ENCODE assay signal across 8 cellular contexts in the genomic region with DNA sequence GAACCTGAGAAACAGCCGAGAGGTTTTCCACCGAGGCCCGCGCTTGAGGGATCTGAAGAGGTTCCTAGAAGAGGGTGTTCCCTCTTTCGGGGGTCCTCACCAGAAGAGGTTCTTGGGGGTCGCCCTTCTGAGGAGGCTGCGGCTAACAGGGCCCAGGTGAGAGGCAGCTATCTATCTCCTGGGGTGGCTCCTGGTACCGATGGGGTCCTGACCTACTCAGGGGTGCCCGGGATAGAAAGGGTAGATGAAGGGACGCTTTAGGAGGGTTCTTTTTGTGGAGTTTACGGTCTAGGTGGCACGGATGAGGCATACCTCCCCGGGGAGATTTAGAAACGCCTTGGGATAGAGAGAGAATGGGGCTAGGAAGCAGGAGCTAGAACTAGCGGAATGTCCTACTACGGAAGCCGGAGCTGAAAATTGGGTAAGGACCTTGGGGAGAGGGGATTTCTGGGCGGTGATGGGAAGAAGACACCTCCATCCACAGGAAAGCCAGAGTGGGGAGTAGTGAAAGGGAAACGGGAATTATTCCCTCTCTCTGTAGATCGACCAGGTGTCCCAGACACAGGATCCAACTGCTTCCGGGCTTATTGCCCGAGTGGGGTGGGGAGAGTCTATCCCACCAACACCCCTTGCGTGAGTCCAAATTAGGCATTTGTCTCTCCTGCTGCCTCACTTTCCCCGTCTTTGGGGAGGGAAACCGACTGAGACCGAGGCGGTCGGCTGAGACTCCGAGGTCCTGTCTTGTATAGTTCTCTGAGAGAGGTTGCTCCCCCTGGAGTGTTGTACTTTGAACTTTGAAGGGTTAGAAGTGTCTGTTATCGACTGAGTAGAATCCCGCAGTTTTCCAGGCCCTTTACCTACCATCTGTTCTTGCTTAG. TPM values are rescaled to one million over a fixed set of nuclear protein-coding genes. Genes with fewer than 3 reads are reported as not detected.
DNase-seq lines count a peak whose midpoint lies in the region; ATAC-seq, FAIRE-seq and TF ChIP-seq lines count a peak whose summit lies in the region.

No MANE protein-coding gene starts in this region.

- peak overlapping the region; percentile 84 for H3K9ac ChIP-seq in IMR-90 (ENCODE audit: low read depth, low read length)

- H3K4me3 ChIP-seq in IMR-90 (ENCODE audit: insufficient read depth, low read depth, low read length) (peak overlapping the region; percentile 74), epithelial cell of esophagus (ENCODE audit: low read length) (peak overlapping the region; percentile 94), muscle layer of duodenum (ENCODE audit: low read depth in 1 of 2, low read length in 2 of 2) (peak overlapping the region; percentile 89 to 95)

- H4K20me1 ChIP-seq in IMR-90 (ENCODE audit: insufficient read depth, low read length), result peaks cover 14% of the 10 kb centered on the region; the same call in 1 of the 2 replicates

- H3K79me1 ChIP-seq in IMR-90 (ENCODE audit: low read depth in 1 of 2, low read length in 2 of 2), result peaks cover 14 to 71% of the 10 kb centered on the region in 2 experiments

- H2BK5ac ChIP-seq in IMR-90 (ENCODE audit: low read depth, low read length, poor library complexity, severe bottlenecking), result peak overlapping the region; percentile 80

- peak overlapping the region; percentile 12; the same call in 1 of the 3 replicates for H2BK15ac ChIP-seq in IMR-90 (ENCODE audit: low read depth, low read length)

- DNase-seq in A172 (ENCODE audit: low spot score) (peak; percentile 42), GM12891 (ENCODE audit: insufficient read length, low spot score) (no peak), IMR-90 (no peak), epithelial cell of esophagus (ENCODE audit: low read depth) (peak; percentile 36), 8988T (no peak)
- DNase-seq in activated CD4-positive, alpha-beta T cell treated with anti-CD3 and anti-CD28 coated beads, Interleukin-2, amount 50 U/mL, for 24 hours (ENCODE audit: low read depth in 1 of 2, low spot score in 1 of 2), result peak; percentile 3 to 14

- H4K91ac ChIP-seq in IMR-90 (ENCODE audit: insufficient read depth, low read depth, low read length), result peak overlapping the region; percentile 83

- CTCF ChIA-PET in IMR-90 (lab: Yijun Ruan, JAX), result no interaction called here

- H3K4ac ChIP-seq in IMR-90 (ENCODE audit: low read depth, low read length), result peak overlapping the region; percentile 90

- TF ChIP-seq CTCF in IMR-90 (conservative IDR thresholded peaks at IDR 0.05; ENCODE audit: low read depth, low read length) (no peak), epithelial cell of esophagus (IDR thresholded peaks at IDR 0.05; ENCODE audit: insufficient read depth, low read depth, low read length, missing control alignments) (no peak)

- peak; percentile 51 for FAIRE-seq in GM12891 (lab: Jason Lieb, UNC)

- H3K18ac ChIP-seq in IMR-90 (ENCODE audit: low read depth, low read length), result peak overlapping the region; percentile 19

- peak overlapping the region; percentile 99 for H2AK9ac ChIP-seq in IMR-90 (replicated peaks; ENCODE audit: low read depth, low read length, poor library complexity)

- peak overlapping the region; percentile 97 for H3K23ac ChIP-seq in IMR-90 (ENCODE audit: low read depth, low read length)

- H3K56ac ChIP-seq in IMR-90 (ENCODE audit: extremely low read depth, insufficient read depth, low read length), result peak overlapping the region; percentile 70

- intact Hi-C loops in IMR-90 (cut with micrococcal nuclease), result loop anchor here (2.0 kb wide), 1 partner anchor 114 kb away; no protein-coding TSS in a partner anchor

- H3K27ac ChIP-seq in IMR-90 (ENCODE audit: insufficient read depth, low read length) (peak overlapping the region; percentile 94), muscle layer of duodenum (ENCODE audit: low read length) (peak overlapping the region; percentile 92)

- H2AFZ ChIP-seq in IMR-90 (replicated peaks; ENCODE audit: low read length, poor library complexity), result peak overlapping the region; percentile 95

- no peaks in the 10 kb centered on the region; the same call in 1 of the 2 replicates for H3K36me3 ChIP-seq in IMR-90 (ENCODE audit: control insufficient read depth, insufficient read depth, low read length)
- peaks cover 0 to 5% of the 10 kb centered on the region in 2 donors for H3K36me3 ChIP-seq in muscle layer of duodenum (ENCODE audit: control insufficient read depth in 1 of 2, insufficient read depth in 2 of 2, low read length in 2 of 2)

- H3K9me1 ChIP-seq in IMR-90 (ENCODE audit: insufficient read depth, low read length), result no peaks in the 10 kb centered on the region; the same call in 1 of the 2 replicates

- no peaks in the 10 kb centered on the region for H3K27me3 ChIP-seq in IMR-90 (ENCODE audit: control insufficient read depth, insufficient read depth, low read length)
- H3K27me3 ChIP-seq in muscle layer of duodenum (ENCODE audit: low read depth, low read length), result no peaks in the 10 kb centered on the region

- H3K9me3 ChIP-seq in IMR-90 (ENCODE audit: control insufficient read depth, insufficient read depth, low read length) (no peaks in the 10 kb centered on the region), muscle layer of duodenum (ENCODE audit: control insufficient read depth in 1 of 2, low read length in 2 of 2) (no peaks in the 10 kb centered on the region)

- peak overlapping the region; percentile 30 for H4K5ac ChIP-seq in IMR-90 (ENCODE audit: low read depth, low read length)

- BruUV-seq in IMR-90 (replicated peaks; lab: Mats Ljungman, UMichigan), result no TSS peak

- no peak for TF ChIP-seq RAD21 in IMR-90 (IDR thresholded peaks at IDR 0.05; ENCODE audit: low read length)

- in situ Hi-C loops in IMR-90 (cut with MboI; ENCODE audit: low sequenced_read_pairs), result no loop called here

- H3K4me1 ChIP-seq in IMR-90 (ENCODE audit: control insufficient read depth, insufficient read depth, low read length) (peaks cover 10% of the 10 kb centered on the region), muscle layer of duodenum (ENCODE audit: control insufficient read depth in 1 of 2, insufficient read depth in 2 of 2, low read length in 2 of 2) (peaks cover 8 to 40% of the 10 kb centered on the region in 2 donors)

- POLR2A ChIA-PET in IMR-90 (lab: Charles Lee; ENCODE audit: unreplicated experiment), result no interaction called here

- dilution Hi-C loops in IMR-90 (cut with HindIII; ENCODE audit: low sequenced_read_pairs, unreplicated experiment), result no loop called here

- H2AK5ac ChIP-seq in IMR-90 (ENCODE audit: low read depth, low read length), result peak overlapping the region; percentile 86

- 0% methylated on average over 9 of the region's 31 CpGs; no CpG with 5 or more reads in 1 of the 2 experiments for WGBS in IMR-90 (ENCODE audit: extremely low coverage in 2 of 2, insufficient read length in 1 of 2), 2 experiments

- H3K14ac ChIP-seq in IMR-90 (replicated peaks; ENCODE audit: low read depth, low read length), result peak overlapping the region; percentile 94

- ATAC-seq in IMR-90 (ENCODE audit: low read depth), result peak; percentile 1
- no peak for ATAC-seq in HG02623 (IDR thresholded peaks at IDR 0.05; ENCODE audit: unreplicated experiment)

- peak overlapping the region; percentile 26 for H2BK120ac ChIP-seq in IMR-90 (ENCODE audit: low read depth, low read length)

- no peak; the same call in 1 of the 2 replicates for TF ChIP-seq POLR2A in GM12891 (IDR thresholded peaks at IDR 0.05; ENCODE audit: low read depth, low read length)
- TF ChIP-seq POLR2A in IMR-90 (IDR thresholded peaks at IDR 0.05; ENCODE audit: low read depth, low read length), result no peak

- peak overlapping the region; percentile 99 for H3K4me2 ChIP-seq in IMR-90 (ENCODE audit: low read depth, low read length)

- peak overlapping the region; percentile 17 to 78 for H4K8ac ChIP-seq in IMR-90 (ENCODE audit: low read depth in 2 of 2, low read length in 2 of 2)

- peak overlapping the region; percentile 33 for H2BK20ac ChIP-seq in IMR-90 (ENCODE audit: low read depth, low read length)

TF ChIP-seq in GM12891, 5 proteins besides CTCF, POLR2A, EP300 and RAD21:
- TF ChIP-seq SPI1 (IDR thresholded peaks at IDR 0.05; ENCODE audit: low read depth, low read length), result no peak
- peak; percentile 50; the same call in 1 of the 2 replicates for TF ChIP-seq POU2F2 (IDR thresholded peaks at IDR 0.05; ENCODE audit: low read depth, low read length)

TF ChIP-seq in IMR-90, 13 proteins besides CTCF, POLR2A, EP300 and RAD21 (continues in another document):
- TF ChIP-seq FOS (IDR thresholded peaks at IDR 0.05; ENCODE audit: low read depth, low read length) (no peak), CHD1 (IDR thresholded peaks at IDR 0.05; ENCODE audit: low read depth, low read length) (no peak), MXI1 (IDR thresholded peaks at IDR 0.05; ENCODE audit: borderline replicate concordance, low read depth, low read length) (no peak), MAFK (IDR thresholded peaks at IDR 0.05; ENCODE audit: low read depth, low read length) (no peak), MAZ (IDR thresholded peaks at IDR 0.05; ENCODE audit: borderline replicate concordance, low read depth, low read length) (no peak), RFX5 (IDR thresholded peaks at IDR 0.05; ENCODE audit: low read depth, low read length) (no peak)
- TF ChIP-seq, protein P1, sequence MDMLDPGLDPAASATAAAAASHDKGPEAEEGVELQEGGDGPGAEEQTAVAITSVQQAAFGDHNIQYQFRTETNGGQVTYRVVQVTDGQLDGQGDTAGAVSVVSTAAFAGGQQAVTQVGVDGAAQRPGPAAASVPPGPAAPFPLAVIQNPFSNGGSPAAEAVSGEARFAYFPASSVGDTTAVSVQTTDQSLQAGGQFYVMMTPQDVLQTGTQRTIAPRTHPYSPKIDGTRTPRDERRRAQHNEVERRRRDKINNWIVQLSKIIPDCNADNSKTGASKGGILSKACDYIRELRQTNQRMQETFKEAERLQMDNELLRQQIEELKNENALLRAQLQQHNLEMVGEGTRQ (IDR thresholded peaks at IDR 0.05; ENCODE audit: low read depth, low read length), result no peak

RNA-seq across cellular contexts. Expression of a gene that starts 0.7 kb away (rescaled TPM):
- total RNA-seq in A172 (2014; rRNA removed; shearing (Covaris generic)), result 25.8 and 28.7 TPM in 2 replicates
- polyA plus RNA-seq in GM12891 (2012; ENCODE audit: low read depth, missing spikeins), result 16.3 TPM
- total RNA-seq in IMR-90 (2012; rRNA removed), result 59.2 and 62.2 TPM in 2 replicates
- 23.7 and 25.2 TPM in 2 replicates for polyA plus RNA-seq in IMR-90 (2012; rRNA removed)
- 9.2 and 10.2 TPM in 2 replicates for polyA plus RNA-seq in IMR-90 (2012; cell fraction: cytosol; rRNA removed)
- 10.3 and 29.1 TPM in 2 replicates for polyA plus RNA-seq in IMR-90 (2012; cell fraction: nucleus; rRNA removed; ENCODE audit: low replicate concordance)

RNA-seq across cellular contexts. Expression of a gene that starts 1.0 kb away (rescaled TPM):
- 170 and 232 TPM in 2 replicates for total RNA-seq in A172 (2014; rRNA removed; shearing (Covaris generic))
- polyA plus RNA-seq in GM12891 (2012; ENCODE audit: low read depth, missing spikeins), result 82.5 TPM
- 50.2 and 52.2 TPM in 2 replicates for total RNA-seq in IMR-90 (2012; rRNA removed)
- polyA plus RNA-seq in IMR-90 (2012; rRNA removed), result 71.2 and 75.2 TPM in 2 replicates
- 53.6 and 57.9 TPM in 2 replicates for polyA plus RNA-seq in IMR-90 (2012; cell fraction: cytosol; rRNA removed)
- 78.1 and 104 TPM in 2 replicates for polyA plus RNA-seq in IMR-90 (2012; cell fraction: nucleus; rRNA removed; ENCODE audit: low replicate concordance)

RNA-seq across cellular contexts. Expression of a gene that starts 58.2 kb away (rescaled TPM):
- total RNA-seq in A172 (2014; rRNA removed; shearing (Covaris generic)), result 165 and 172 TPM in 2 replicates
- 19.1 TPM for polyA plus RNA-seq in GM12891 (2012; ENCODE audit: low read depth, missing spikeins)
- 73.7 and 77.8 TPM in 2 replicates for total RNA-seq in IMR-90 (2012; rRNA removed)
- 46.8 and 46.9 TPM in 2 replicates for polyA plus RNA-seq in IMR-90 (2012; rRNA removed)
- 25.7 and 37.1 TPM in 2 replicates for polyA plus RNA-seq in IMR-90 (2012; cell fraction: cytosol; rRNA removed)
- polyA plus RNA-seq in IMR-90 (2012; cell fraction: nucleus; rRNA removed; ENCODE audit: low replicate concordance), result 8.1 and 26.0 TPM in 2 replicates

Comparison
In these comparisons a context has a peak if more than half of its experiments do, and no peak if none do; other contexts are left out.
1. DNase-seq: peak in A172 (single experiment), activated CD4-positive, alpha-beta T cell treated with anti-CD3 and anti-CD28 coated beads, Interleukin-2, amount 50 U/mL, for 24 hours (2 of 2) and epithelial cell of esophagus (single experiment); none in GM12891 (single experiment), IMR-90 (single experiment) and 8988T (single experiment).
2. Peak in every context shown above with its lines, with median percentiles within 50 percentile points of each other: H3K4me3 ChIP-seq.